ENCODE assay signal across 1 cellular context in the genomic region with DNA sequence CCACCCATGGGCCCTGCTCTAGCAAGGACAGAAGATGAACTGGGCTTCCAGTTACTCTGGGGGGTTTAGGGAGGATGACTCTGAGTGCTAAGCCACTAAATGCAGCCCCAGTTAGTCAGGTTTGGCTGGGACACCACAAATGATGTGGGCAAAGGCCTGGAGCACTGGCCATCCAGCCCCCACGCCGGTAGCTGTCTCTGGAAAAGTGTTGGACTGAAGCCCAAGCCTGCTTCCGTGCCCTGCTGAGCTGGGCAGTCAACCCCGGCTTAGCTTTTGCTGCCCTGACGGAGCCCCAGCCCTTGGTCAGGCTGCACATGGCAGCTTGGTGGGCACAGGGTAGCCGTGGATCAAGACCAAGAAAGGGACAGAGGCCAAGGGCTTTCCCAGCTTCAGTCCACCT.
TF ChIP-seq lines count a peak whose summit lies in the region.

No MANE protein-coding gene starts in this region.

TF ChIP-seq in IMR-90, 13 proteins besides CTCF, POLR2A, EP300 and RAD21:
- no peak for TF ChIP-seq NFE2L2 (IDR thresholded peaks at IDR 0.05; ENCODE audit: low read depth, low read length)
- no peak for TF ChIP-seq RCOR1 (IDR thresholded peaks at IDR 0.05; ENCODE audit: insufficient replicate concordance, low read length)
- no peak for TF ChIP-seq SMC3 (IDR thresholded peaks at IDR 0.05; ENCODE audit: low read depth, low read length)
- TF ChIP-seq FOS (IDR thresholded peaks at IDR 0.05; ENCODE audit: low read depth, low read length): no peak
- TF ChIP-seq MXI1 (IDR thresholded peaks at IDR 0.05; ENCODE audit: borderline replicate concordance, low read depth, low read length): no peak
- TF ChIP-seq BHLHE40 (IDR thresholded peaks at IDR 0.05; ENCODE audit: low read depth, low read length): no peak
- TF ChIP-seq CHD1 (IDR thresholded peaks at IDR 0.05; ENCODE audit: low read depth, low read length): no peak
- no peak for TF ChIP-seq USF2 (IDR thresholded peaks at IDR 0.05; ENCODE audit: low read depth, low read length)
- no peak for TF ChIP-seq MAFK (IDR thresholded peaks at IDR 0.05; ENCODE audit: low read depth, low read length)
- TF ChIP-seq RFX5 (IDR thresholded peaks at IDR 0.05; ENCODE audit: low read depth, low read length): no peak
- TF ChIP-seq MAZ (IDR thresholded peaks at IDR 0.05; ENCODE audit: borderline replicate concordance, low read depth, low read length): no peak
- TF ChIP-seq CEBPB (IDR thresholded peaks at IDR 0.05; ENCODE audit: low read depth, low read length): no peak
- no peak for TF ChIP-seq ELK1 (IDR thresholded peaks at IDR 0.05; ENCODE audit: borderline replicate concordance, low read depth, low read length)
